Comparison of ENCODE assay signal across 10 cellular contexts in the genomic region with DNA sequence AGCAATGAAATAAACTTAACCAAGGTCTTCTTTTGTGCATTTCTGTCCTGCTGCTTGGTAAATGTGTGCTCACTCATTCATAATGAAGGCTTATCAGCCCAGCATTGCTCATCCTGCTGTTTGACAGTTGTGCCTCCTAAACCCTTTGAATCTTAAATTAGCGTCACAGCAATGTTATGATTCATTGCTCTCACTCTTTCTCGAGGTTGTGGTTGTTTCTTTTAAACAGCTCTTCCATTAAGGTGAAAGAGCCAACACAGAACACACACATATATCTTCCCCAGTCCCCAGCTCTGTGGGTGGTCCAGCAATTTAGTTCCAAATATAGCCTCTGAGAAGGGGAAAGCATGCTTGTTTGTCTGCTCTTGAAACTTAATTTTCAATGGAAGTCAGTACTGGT.
A peak's percentile ranks its signal among the peaks of the same experiment; 100 is the strongest.
DNase-seq lines count a peak whose midpoint lies in the region; ATAC-seq and TF ChIP-seq lines count a peak whose summit lies in the region.
"Had no signal": no experiment of that assay in that cellular context is flagged by ENCODE, and none has a peak within 500 bp of the region (broad histone marks: within the 10 kb centered on the region; RNA-seq: fewer than 3 reads in every experiment).

No MANE protein-coding gene starts in this region.

- H3K36me3 ChIP-seq in SJSA1 (no peaks in the 10 kb centered on the region), heart left ventricle (no peaks in the 10 kb centered on the region), OCI-LY7 (ENCODE audit: insufficient read depth, low read length) (no peaks in the 10 kb centered on the region)

- no peaks in the 10 kb centered on the region for H3K79me2 ChIP-seq in OCI-LY7 (ENCODE audit: insufficient read depth, low read depth, low read length)

- H3K4me3 ChIP-seq in SJSA1 (no peak overlapping the region), heart left ventricle (no peak overlapping the region), OCI-LY7 (ENCODE audit: low read depth, low read length, poor library complexity, severe bottlenecking) (no peak overlapping the region)

- H3K4me1 ChIP-seq in SJSA1 (replicated peaks) (peaks cover 61% of the 10 kb centered on the region), heart left ventricle (peaks cover 0 to 9% (median 0%) of the 10 kb centered on the region in 12 donors), OCI-LY7 (ENCODE audit: insufficient read depth, low read length, poor library complexity, severe bottlenecking) (no peaks in the 10 kb centered on the region)

- no peak for ATAC-seq in heart left ventricle
- ATAC-seq: WTC11 had no signal

- no peaks in the 10 kb centered on the region for H3K9me2 ChIP-seq in OCI-LY7 (ENCODE audit: insufficient read depth, low read length)

- POLR2A ChIA-PET in OCI-LY7 (lab: Charles Lee), result no interaction called here

- in situ Hi-C loops in GM13977 (cut with MboI; ENCODE audit: low pct_unique_long_range_greater_than_20kb, low sequenced_read_pairs, unreplicated experiment), result no loop called here

- 37 to 53% (median 48%) methylated on average over 2 of the region's 2 CpGs for WGBS in heart left ventricle, 4 donors

- no TSS peak for BruUV-seq in OCI-LY7 (replicated peaks; lab: Mats Ljungman, UMichigan)

- H4K20me1 ChIP-seq in OCI-LY7 (ENCODE audit: insufficient read depth, low read length), result no peaks in the 10 kb centered on the region

- no peak for TF ChIP-seq POLR2A in heart left ventricle (IDR thresholded peaks at IDR 0.05)

- no peak for TF ChIP-seq CTCF in GM13977 (IDR thresholded peaks at IDR 0.05; ENCODE audit: extremely low read depth, insufficient read depth, missing control alignments)
- TF ChIP-seq CTCF in heart left ventricle (IDR thresholded peaks at IDR 0.05), result no peak
- no peak for TF ChIP-seq CTCF in OCI-LY7 (conservative IDR thresholded peaks at IDR 0.05; ENCODE audit: low read length)

- H3K27me3 ChIP-seq in SJSA1 (replicated peaks) (no peaks in the 10 kb centered on the region), heart left ventricle (peaks cover 0 to 2% (median 0%) of the 10 kb centered on the region in 9 donors)

- DNase-seq in A172 (ENCODE audit: low spot score) (peak; percentile 88), GM13977 (ENCODE audit: low spot score) (peak; percentile 23), SJSA1 (ENCODE audit: low read depth in 1 of 2, low spot score in 2 of 2) (peak; percentile 93 to 99), iris pigment epithelial cell (ENCODE audit: low read depth) (peak; percentile 77), D341Med (ENCODE audit: low spot score) (no peak), heart left ventricle (no peak), AML-193 (lab: John Stamatoyannopoulos, UW) (no peak), OCI-LY7 (ENCODE audit: low spot score) (no peak)
- DNase-seq: small intestine had no signal

- intact Hi-C loops in heart left ventricle (cut with DNase I) (no loop called here), OCI-LY7 (cut with micrococcal nuclease; ENCODE audit: unreplicated experiment) (no loop called here)

- no peak overlapping the region for H3K4me2 ChIP-seq in OCI-LY7 (ENCODE audit: low read length)

- CTCF ChIA-PET in OCI-LY7 (lab: Charles Lee; ENCODE audit: unreplicated experiment), result no interaction called here

- H3K9me3 ChIP-seq in SJSA1 (replicated peaks) (no peaks in the 10 kb centered on the region; the same call in 1 of the 2 replicates), heart left ventricle (no peaks in the 10 kb centered on the region), OCI-LY7 (ENCODE audit: low read length) (no peaks in the 10 kb centered on the region)

- H2AFZ ChIP-seq in OCI-LY7 (ENCODE audit: low read length), result no peak overlapping the region

- H3K27ac ChIP-seq in SJSA1, result peak overlapping the region; percentile 78
- H3K27ac ChIP-seq in heart left ventricle, result no peak overlapping the region
- no peak overlapping the region for H3K27ac ChIP-seq in OCI-LY7 (ENCODE audit: low read depth, low read length, poor library complexity, severe bottlenecking)

Comparison
In these comparisons a context has a peak if more than half of its experiments do, and no peak if none do; other contexts are left out.
1. DNase-seq: peak in A172 (single experiment), GM13977 (single experiment), SJSA1 (2 of 2) and iris pigment epithelial cell (single experiment); none in D341Med (single experiment), heart left ventricle (0 of 5), AML-193 (0 of 2) and OCI-LY7 (single experiment).